16 cellular contexts compared by ENCODE assay signal in the genomic region with DNA sequence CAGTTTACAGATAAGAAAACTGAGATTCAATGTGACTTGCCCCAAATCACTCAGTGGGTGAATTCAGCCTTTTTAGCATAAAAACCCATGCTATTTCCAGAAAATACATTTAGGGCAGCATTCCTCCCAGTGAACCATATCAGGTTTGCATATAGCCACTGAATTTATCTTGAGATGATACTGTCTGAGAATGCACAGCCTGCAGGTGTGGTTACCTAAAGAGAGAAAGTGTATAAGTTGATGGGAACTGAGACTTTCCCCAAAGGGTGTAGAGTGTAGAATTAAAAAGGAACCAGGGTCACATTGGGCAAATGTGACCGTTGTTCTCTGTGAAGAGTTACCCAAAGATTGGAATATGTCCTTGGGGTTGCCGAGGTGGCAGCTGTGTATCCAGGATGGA.
"Had no signal": no experiment of that assay in that cellular context is flagged by ENCODE, and none has a peak within 500 bp of the region (broad histone marks: within the 10 kb centered on the region; RNA-seq: fewer than 3 reads in every experiment).

No MANE protein-coding gene starts in this region.

- ATAC-seq: heart left ventricle; naive thymus-derived CD4-positive, alpha-beta T cell; stimulated activated memory B cell treated with anti-CD40 and anti-IgM and Interleukin-4, amounts not matched to agents 10 μg/mL and 1 μg/mL and 100 μg/mL, for 72 hours had no signal

- H3K4me3 Mint-ChIP-seq: naive thymus-derived CD4-positive, alpha-beta T cell; nephron progenitor cell; stimulated activated memory B cell treated with anti-CD40 and anti-IgM and Interleukin-4, amounts not matched to agents 10 μg/mL and 1 μg/mL and 100 μg/mL, for 72 hours; stimulated activated naive CD8-positive, alpha-beta T cell treated with anti-CD3 and anti-CD28 coated beads, Interleukin-15, Interleukin-2, amounts not matched to agents 100 ng/mL and 50 ng/mL, for 24 hours had no signal

- DNase-seq: effector CD4-positive, alpha-beta T cell; foreskin melanocyte; heart left ventricle; hippocampal formation; mammary epithelial cell; naive thymus-derived CD4-positive, alpha-beta T cell; nephron progenitor cell; right lobe of liver; stimulated activated CD4-positive, alpha-beta T cell treated with anti-CD3 and anti-CD28 coated beads, Interleukin-15, amount 100 ng/mL, for 24 hours; stimulated activated CD4-positive, alpha-beta T cell treated with anti-CD3 and anti-CD28 coated beads, Interleukin-1b, Interleukin-23, amount 100 ng/mL, for 48 hours; stimulated activated CD4-positive, alpha-beta T cell treated with anti-CD3 and anti-CD28 coated beads, Interleukin-4, amount 100 ng/mL, for 24 hours; tibial artery; upper lobe of left lung; uterus had no signal

- H3K27ac Mint-ChIP-seq: naive thymus-derived CD4-positive, alpha-beta T cell; nephron progenitor cell; stimulated activated memory B cell treated with anti-CD40 and anti-IgM and Interleukin-4, amounts not matched to agents 10 μg/mL and 1 μg/mL and 100 μg/mL, for 72 hours; stimulated activated naive CD8-positive, alpha-beta T cell treated with anti-CD3 and anti-CD28 coated beads, Interleukin-15, Interleukin-2, amounts not matched to agents 100 ng/mL and 50 ng/mL, for 24 hours had no signal

- H3K36me3 Mint-ChIP-seq: stimulated activated memory B cell treated with anti-CD40 and anti-IgM and Interleukin-4, amounts not matched to agents 10 μg/mL and 1 μg/mL and 100 μg/mL, for 72 hours had no signal

- H3K9me3 Mint-ChIP-seq: nephron progenitor cell; stimulated activated memory B cell treated with anti-CD40 and anti-IgM and Interleukin-4, amounts not matched to agents 10 μg/mL and 1 μg/mL and 100 μg/mL, for 72 hours had no signal
